ENCODE assay signal across 1 cellular context in the genomic region with DNA sequence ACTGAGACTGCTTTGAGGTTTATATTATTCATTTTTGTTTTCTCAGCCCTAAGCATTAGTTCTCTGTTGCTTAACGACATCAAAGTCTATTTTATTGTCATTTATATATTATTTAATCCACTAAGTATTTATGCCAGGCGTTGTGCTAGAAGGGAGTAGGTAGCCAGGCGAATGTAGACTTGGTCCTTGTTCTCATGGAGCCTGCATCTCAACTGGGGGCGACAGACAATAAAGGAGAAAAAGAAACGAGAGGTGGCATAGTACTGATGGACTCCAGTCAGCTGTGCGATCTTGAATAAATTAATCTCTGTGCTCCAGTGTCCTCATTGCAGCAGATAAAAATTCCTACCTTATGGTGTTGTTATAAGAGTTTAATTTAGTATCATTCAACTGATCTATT.
TF ChIP-seq lines count a peak whose summit lies in the region.

No MANE protein-coding gene starts in this region.

TF ChIP-seq in GM23338, 12 proteins besides CTCF, POLR2A, EP300 and RAD21 (continued from another document):
- TF ChIP-seq, protein P1, sequence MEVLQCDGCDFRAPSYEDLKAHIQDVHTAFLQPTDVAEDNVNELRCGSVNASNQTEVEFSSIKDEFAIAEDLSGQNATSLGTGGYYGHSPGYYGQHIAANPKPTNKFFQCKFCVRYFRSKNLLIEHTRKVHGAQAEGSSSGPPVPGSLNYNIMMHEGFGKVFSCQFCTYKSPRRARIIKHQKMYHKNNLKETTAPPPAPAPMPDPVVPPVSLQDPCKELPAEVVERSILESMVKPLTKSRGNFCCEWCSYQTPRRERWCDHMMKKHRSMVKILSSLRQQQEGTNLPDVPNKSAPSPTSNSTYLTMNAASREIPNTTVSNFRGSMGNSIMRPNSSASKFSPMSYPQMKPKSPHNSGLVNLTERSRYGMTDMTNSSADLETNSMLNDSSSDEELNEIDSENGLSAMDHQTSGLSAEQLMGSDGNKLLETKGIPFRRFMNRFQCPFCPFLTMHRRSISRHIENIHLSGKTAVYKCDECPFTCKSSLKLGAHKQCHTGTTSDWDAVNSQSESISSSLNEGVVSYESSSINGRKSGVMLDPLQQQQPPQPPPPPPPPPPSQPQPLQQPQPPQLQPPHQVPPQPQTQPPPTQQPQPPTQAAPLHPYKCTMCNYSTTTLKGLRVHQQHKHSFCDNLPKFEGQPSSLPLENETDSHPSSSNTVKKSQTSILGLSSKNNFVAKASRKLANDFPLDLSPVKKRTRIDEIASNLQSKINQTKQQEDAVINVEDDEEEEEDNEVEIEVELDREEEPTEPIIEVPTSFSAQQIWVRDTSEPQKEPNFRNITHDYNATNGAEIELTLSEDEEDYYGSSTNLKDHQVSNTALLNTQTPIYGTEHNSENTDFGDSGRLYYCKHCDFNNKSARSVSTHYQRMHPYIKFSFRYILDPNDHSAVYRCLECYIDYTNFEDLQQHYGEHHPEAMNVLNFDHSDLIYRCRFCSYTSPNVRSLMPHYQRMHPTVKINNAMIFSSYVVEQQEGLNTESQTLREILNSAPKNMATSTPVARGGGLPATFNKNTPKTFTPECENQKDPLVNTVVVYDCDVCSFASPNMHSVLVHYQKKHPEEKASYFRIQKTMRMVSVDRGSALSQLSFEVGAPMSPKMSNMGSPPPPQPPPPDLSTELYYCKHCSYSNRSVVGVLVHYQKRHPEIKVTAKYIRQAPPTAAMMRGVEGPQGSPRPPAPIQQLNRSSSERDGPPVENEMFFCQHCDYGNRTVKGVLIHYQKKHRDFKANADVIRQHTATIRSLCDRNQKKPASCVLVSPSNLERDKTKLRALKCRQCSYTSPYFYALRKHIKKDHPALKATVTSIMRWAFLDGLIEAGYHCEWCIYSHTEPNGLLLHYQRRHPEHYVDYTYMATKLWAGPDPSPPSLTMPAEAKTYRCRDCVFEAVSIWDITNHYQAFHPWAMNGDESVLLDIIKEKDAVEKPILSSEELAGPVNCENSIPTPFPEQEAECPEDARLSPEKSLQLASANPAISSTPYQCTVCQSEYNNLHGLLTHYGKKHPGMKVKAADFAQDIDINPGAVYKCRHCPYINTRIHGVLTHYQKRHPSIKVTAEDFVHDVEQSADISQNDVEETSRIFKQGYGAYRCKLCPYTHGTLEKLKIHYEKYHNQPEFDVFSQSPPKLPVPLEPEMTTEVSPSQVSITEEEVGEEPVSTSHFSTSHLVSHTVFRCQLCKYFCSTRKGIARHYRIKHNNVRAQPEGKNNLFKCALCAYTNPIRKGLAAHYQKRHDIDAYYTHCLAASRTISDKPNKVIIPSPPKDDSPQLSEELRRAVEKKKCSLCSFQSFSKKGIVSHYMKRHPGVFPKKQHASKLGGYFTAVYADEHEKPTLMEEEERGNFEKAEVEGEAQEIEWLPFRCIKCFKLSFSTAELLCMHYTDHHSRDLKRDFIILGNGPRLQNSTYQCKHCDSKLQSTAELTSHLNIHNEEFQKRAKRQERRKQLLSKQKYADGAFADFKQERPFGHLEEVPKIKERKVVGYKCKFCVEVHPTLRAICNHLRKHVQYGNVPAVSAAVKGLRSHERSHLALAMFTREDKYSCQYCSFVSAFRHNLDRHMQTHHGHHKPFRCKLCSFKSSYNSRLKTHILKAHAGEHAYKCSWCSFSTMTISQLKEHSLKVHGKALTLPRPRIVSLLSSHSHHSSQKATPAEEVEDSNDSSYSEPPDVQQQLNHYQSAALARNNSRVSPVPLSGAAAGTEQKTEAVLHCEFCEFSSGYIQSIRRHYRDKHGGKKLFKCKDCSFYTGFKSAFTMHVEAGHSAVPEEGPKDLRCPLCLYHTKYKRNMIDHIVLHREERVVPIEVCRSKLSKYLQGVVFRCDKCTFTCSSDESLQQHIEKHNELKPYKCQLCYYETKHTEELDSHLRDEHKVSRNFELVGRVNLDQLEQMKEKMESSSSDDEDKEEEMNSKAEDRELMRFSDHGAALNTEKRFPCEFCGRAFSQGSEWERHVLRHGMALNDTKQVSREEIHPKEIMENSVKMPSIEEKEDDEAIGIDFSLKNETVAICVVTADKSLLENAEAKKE (CRISPR knock-in tag; IDR thresholded peaks at IDR 0.05) = no peak
- TF ChIP-seq EZH2 (IDR thresholded peaks at IDR 0.05; ENCODE audit: low read depth, unreplicated experiment) (no peak), ZNF331 (CRISPR knock-in tag; IDR thresholded peaks at IDR 0.05; ENCODE audit: low read depth) (no peak), NANOG (IDR thresholded peaks at IDR 0.05; ENCODE audit: borderline replicate concordance) (no peak), POLR2AphosphoS5 (IDR thresholded peaks at IDR 0.05; ENCODE audit: low read depth) (no peak), EZH2phosphoT487 (IDR thresholded peaks at IDR 0.05; ENCODE audit: unreplicated experiment) (no peak)
- TF ChIP-seq, protein P2, sequence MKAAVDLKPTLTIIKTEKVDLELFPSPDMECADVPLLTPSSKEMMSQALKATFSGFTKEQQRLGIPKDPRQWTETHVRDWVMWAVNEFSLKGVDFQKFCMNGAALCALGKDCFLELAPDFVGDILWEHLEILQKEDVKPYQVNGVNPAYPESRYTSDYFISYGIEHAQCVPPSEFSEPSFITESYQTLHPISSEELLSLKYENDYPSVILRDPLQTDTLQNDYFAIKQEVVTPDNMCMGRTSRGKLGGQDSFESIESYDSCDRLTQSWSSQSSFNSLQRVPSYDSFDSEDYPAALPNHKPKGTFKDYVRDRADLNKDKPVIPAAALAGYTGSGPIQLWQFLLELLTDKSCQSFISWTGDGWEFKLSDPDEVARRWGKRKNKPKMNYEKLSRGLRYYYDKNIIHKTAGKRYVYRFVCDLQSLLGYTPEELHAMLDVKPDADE (IDR thresholded peaks at IDR 0.05) = no peak
- TF ChIP-seq, protein P3, sequence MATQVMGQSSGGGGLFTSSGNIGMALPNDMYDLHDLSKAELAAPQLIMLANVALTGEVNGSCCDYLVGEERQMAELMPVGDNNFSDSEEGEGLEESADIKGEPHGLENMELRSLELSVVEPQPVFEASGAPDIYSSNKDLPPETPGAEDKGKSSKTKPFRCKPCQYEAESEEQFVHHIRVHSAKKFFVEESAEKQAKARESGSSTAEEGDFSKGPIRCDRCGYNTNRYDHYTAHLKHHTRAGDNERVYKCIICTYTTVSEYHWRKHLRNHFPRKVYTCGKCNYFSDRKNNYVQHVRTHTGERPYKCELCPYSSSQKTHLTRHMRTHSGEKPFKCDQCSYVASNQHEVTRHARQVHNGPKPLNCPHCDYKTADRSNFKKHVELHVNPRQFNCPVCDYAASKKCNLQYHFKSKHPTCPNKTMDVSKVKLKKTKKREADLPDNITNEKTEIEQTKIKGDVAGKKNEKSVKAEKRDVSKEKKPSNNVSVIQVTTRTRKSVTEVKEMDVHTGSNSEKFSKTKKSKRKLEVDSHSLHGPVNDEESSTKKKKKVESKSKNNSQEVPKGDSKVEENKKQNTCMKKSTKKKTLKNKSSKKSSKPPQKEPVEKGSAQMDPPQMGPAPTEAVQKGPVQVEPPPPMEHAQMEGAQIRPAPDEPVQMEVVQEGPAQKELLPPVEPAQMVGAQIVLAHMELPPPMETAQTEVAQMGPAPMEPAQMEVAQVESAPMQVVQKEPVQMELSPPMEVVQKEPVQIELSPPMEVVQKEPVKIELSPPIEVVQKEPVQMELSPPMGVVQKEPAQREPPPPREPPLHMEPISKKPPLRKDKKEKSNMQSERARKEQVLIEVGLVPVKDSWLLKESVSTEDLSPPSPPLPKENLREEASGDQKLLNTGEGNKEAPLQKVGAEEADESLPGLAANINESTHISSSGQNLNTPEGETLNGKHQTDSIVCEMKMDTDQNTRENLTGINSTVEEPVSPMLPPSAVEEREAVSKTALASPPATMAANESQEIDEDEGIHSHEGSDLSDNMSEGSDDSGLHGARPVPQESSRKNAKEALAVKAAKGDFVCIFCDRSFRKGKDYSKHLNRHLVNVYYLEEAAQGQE (IDR thresholded peaks at IDR 0.05; ENCODE audit: unreplicated experiment) = no peak
